Comparison of ENCODE assay signal across 8 cellular contexts in genomic region chr22:49669999-49670609, GRCh38.
A peak's percentile ranks its signal among the peaks of the same experiment; 100 is the strongest.
DNase-seq lines count a peak whose midpoint lies in the region; ATAC-seq and TF ChIP-seq lines count a peak whose summit lies in the region.
"Not testable (repeated sequence)": the region's sequence is repeated elsewhere in the genome, so short reads cannot be mapped to it uniquely, and the experiment has no call there.

No MANE protein-coding gene starts in this region.

- WGBS in heart right ventricle, 2 donors = 2 to 3% methylated on average over 55 to 57 of the region's 57 CpGs
- WGBS in spleen, 5 donors = 0 to 6% (median 2%) methylated on average over 16 to 57 of the region's 57 CpGs

- CTCF ChIA-PET in activated CD8-positive, alpha-beta T cell treated with anti-CD3 and anti-CD28 coated beads for 36 hours (lab: Charles Lee) = interaction anchor here (0.8 to 1.6 kb wide), 3 partner anchors 10 to 35 kb away, joined by 3 to 5 read pairs (median 4); no protein-coding TSS in a partner anchor

- not testable (repeated sequence) for TF ChIP-seq POLR2A in spleen (IDR thresholded peaks at IDR 0.05)

- H3K4me3 ChIP-seq in ascending aorta = peak overlapping the region; percentile 40 to 52
- H3K4me3 ChIP-seq in heart right ventricle = peak overlapping the region in 9 of 10 donors; percentile 21 to 61 (median 46)
- H3K4me3 ChIP-seq in spleen = peak overlapping the region; percentile 21 to 78 (median 43)
- peak overlapping the region; percentile 36 for H3K4me3 ChIP-seq in upper lobe of right lung

- DNase-seq in NCI-H524 (lab: John Stamatoyannopoulos, UW) = peak; percentile 13 to 56
- DNase-seq in activated CD8-positive, alpha-beta T cell treated with anti-CD3 and anti-CD28 coated beads for 36 hours = peak; percentile 24
- not testable (repeated sequence) for DNase-seq in ascending aorta (ENCODE audit: low spot score in 2 of 2); heart right ventricle
- DNase-seq in mesenteric fat pad (ENCODE audit: low spot score) = peak; percentile 81
- peak; percentile 82 for DNase-seq in spleen
- peak; percentile 46 for DNase-seq in upper lobe of right lung

- not testable (repeated sequence) for H3K9me3 ChIP-seq in ES-I3 (ENCODE audit: control insufficient read depth, insufficient read depth, low read length); ascending aorta; heart right ventricle; spleen; upper lobe of right lung

- intact Hi-C loops in activated CD8-positive, alpha-beta T cell treated with anti-CD3 and anti-CD28 coated beads for 36 hours (cut with micrococcal nuclease); ascending aorta (cut with DNase I); heart right ventricle (cut with DNase I); spleen (cut with DNase I; ENCODE audit: low total_unique reads); upper lobe of right lung (cut with DNase I): not testable (repeated sequence)

- H3K36me3 ChIP-seq in ES-I3 (ENCODE audit: insufficient read depth, low read length); ascending aorta; heart right ventricle; spleen; upper lobe of right lung: not testable (repeated sequence)

- not testable (repeated sequence) for H3K9me3 Mint-ChIP-seq in activated CD8-positive, alpha-beta T cell treated with anti-CD3 and anti-CD28 coated beads for 36 hours

- H3K27me3 Mint-ChIP-seq in activated CD8-positive, alpha-beta T cell treated with anti-CD3 and anti-CD28 coated beads for 36 hours = peaks cover 27% of the 10 kb centered on the region

- peak; percentile 41 for ATAC-seq in activated CD8-positive, alpha-beta T cell treated with anti-CD3 and anti-CD28 coated beads for 36 hours
- ATAC-seq in heart right ventricle = peak in 5 of 8 donors; percentile 42 to 85 (median 59)
- ATAC-seq in upper lobe of right lung = peak; percentile 69

- H3K36me3 Mint-ChIP-seq in activated CD8-positive, alpha-beta T cell treated with anti-CD3 and anti-CD28 coated beads for 36 hours (ENCODE audit: low read depth) = not testable (repeated sequence)

- not testable (repeated sequence) for H3K4me1 ChIP-seq in ES-I3 (ENCODE audit: insufficient read depth, low read length); ascending aorta; upper lobe of right lung
- peaks cover 2 to 24% (median 16%) of the 10 kb centered on the region in 9 donors for H3K4me1 ChIP-seq in heart right ventricle
- peaks cover 13 to 40% (median 24%) of the 10 kb centered on the region in 6 donors for H3K4me1 ChIP-seq in spleen

- H3K27ac Mint-ChIP-seq in activated CD8-positive, alpha-beta T cell treated with anti-CD3 and anti-CD28 coated beads for 36 hours = not testable (repeated sequence)

- H3K27ac ChIP-seq in ascending aorta, upper lobe of right lung: not testable (repeated sequence)
- H3K27ac ChIP-seq in heart right ventricle = peak overlapping the region in 6 of 10 donors; percentile 44 to 77 (median 57)
- H3K27ac ChIP-seq in spleen = peak overlapping the region in 3 of 8 donors; percentile 39 to 65 (median 60)

- TF ChIP-seq CTCF in activated CD8-positive, alpha-beta T cell treated with anti-CD3 and anti-CD28 coated beads for 36 hours (IDR thresholded peaks at IDR 0.05); ascending aorta (IDR thresholded peaks at IDR 0.05); spleen (IDR thresholded peaks at IDR 0.05 in 8 of 11, conservative IDR thresholded peaks at IDR 0.05 in 3 of 11); upper lobe of right lung (IDR thresholded peaks at IDR 0.05): not testable (repeated sequence)
- TF ChIP-seq CTCF in heart right ventricle (IDR thresholded peaks at IDR 0.05) = peak in 1 of 9 donors; percentile 7

- H3K4me3 Mint-ChIP-seq in activated CD8-positive, alpha-beta T cell treated with anti-CD3 and anti-CD28 coated beads for 36 hours = peak overlapping the region; percentile 44

- H3K4me1 Mint-ChIP-seq in activated CD8-positive, alpha-beta T cell treated with anti-CD3 and anti-CD28 coated beads for 36 hours (ENCODE audit: low read depth) = peaks cover 25% of the 10 kb centered on the region

- not testable (repeated sequence) for H3K27me3 ChIP-seq in ascending aorta
- H3K27me3 ChIP-seq in heart right ventricle (peaks cover 12 to 68% (median 53%) of the 10 kb centered on the region in 7 donors), spleen (replicated peaks in 1 of 7) (peaks cover 0 to 62% (median 31%) of the 10 kb centered on the region in 7 donors), upper lobe of right lung (peaks cover 32% of the 10 kb centered on the region)

- H3K9ac ChIP-seq in ES-I3 (ENCODE audit: low read depth, low read length) = peak overlapping the region; percentile 51; the same call in 1 of the 2 replicates

- POLR2A ChIA-PET in activated CD8-positive, alpha-beta T cell treated with anti-CD3 and anti-CD28 coated beads for 36 hours (lab: Charles Lee) = interaction anchor here (3.4 kb wide), 1 partner anchor 13 kb away, joined by 10 read pairs; no protein-coding TSS in a partner anchor
